In the genomic region with DNA sequence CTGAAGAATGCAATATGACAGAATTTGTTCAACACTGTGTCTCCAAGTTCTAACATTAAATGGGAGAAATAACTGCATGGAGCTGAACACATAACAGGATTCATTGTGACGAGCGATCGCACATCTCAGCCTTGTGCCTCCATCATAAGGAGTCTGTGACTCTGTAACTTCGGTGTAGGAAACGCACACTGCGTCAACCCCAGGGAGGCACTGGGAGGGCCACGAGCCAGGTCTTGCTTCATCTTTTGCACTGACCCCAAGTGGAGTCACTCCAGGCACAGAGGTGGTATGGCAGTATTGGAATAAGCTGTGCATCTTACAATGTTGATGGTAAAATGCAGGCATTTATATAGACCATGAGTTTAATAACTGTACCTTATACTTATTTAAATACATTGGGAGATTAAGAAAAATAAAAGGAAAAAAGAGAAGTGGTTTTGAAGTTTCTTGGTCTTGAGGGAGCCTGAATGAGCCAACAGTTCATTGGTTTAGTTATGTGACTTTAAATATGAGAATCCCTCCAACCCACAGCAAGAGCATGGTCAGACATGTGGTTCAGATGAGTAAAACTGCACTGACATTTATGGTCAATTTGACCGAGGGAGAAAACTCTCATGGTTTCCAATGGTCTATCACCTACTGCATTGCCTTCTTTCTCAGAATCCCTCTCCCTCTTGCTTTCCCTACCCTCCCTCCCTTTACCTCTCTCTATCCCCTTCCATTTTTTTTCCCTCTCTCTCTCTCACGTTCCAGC, we compare ENCODE assay signal across 1 cellular context.
TF ChIP-seq lines count a peak whose summit lies in the region.

No MANE protein-coding gene starts in this region.

TF ChIP-seq in GM12878, 131 proteins besides CTCF, POLR2A, EP300 and RAD21:
- TF ChIP-seq SPI1 (IDR thresholded peaks at IDR 0.05; ENCODE audit: borderline replicate concordance, insufficient read depth, low read depth, low read length) (no peak), RUNX3 (IDR thresholded peaks at IDR 0.05; ENCODE audit: low read length) (peak; percentile 8; the same call in 1 of the 2 replicates)
